Comparison of ENCODE assay signal across 1 cellular context in genomic region chr11:67366546-67366945, GRCh38.
TF ChIP-seq lines count a peak whose summit lies in the region.

No MANE protein-coding gene starts in this region.

TF ChIP-seq in H1, 55 proteins besides CTCF, POLR2A, EP300 and RAD21:
- TF ChIP-seq CHD7 (IDR thresholded peaks at IDR 0.05; ENCODE audit: insufficient replicate concordance, low read length), result no peak
- no peak for TF ChIP-seq ATF3 (IDR thresholded peaks at IDR 0.05; ENCODE audit: insufficient read depth, low read depth, low read length)
- no peak for TF ChIP-seq SAP30 (IDR thresholded peaks at IDR 0.05; ENCODE audit: insufficient read depth, insufficient replicate concordance, low read length)
- no peak for TF ChIP-seq CHD2 (IDR thresholded peaks at IDR 0.05; ENCODE audit: low read length)
- TF ChIP-seq, protein P1, sequence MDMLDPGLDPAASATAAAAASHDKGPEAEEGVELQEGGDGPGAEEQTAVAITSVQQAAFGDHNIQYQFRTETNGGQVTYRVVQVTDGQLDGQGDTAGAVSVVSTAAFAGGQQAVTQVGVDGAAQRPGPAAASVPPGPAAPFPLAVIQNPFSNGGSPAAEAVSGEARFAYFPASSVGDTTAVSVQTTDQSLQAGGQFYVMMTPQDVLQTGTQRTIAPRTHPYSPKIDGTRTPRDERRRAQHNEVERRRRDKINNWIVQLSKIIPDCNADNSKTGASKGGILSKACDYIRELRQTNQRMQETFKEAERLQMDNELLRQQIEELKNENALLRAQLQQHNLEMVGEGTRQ (IDR thresholded peaks at IDR 0.05; ENCODE audit: low read length), result no peak
- TF ChIP-seq TAF7 (optimal IDR thresholded peaks at IDR 0.05; ENCODE audit: borderline replicate concordance, low read depth, low read length), result no peak
- TF ChIP-seq SIN3A (conservative IDR thresholded peaks at IDR 0.05 in 1 of 2, IDR thresholded peaks at IDR 0.05 in 1 of 2; ENCODE audit: low read depth in 1 of 2, low read length in 2 of 2), result no peak
- TF ChIP-seq RFX5 (IDR thresholded peaks at IDR 0.05; ENCODE audit: borderline replicate concordance, low read depth, low read length), result no peak
- no peak for TF ChIP-seq CTBP2 (IDR thresholded peaks at IDR 0.05; ENCODE audit: borderline replicate concordance, insufficient read depth, insufficient read length, low read length)
- no peak for TF ChIP-seq SP4 (IDR thresholded peaks at IDR 0.05; ENCODE audit: low read length)
